In the genomic region with DNA sequence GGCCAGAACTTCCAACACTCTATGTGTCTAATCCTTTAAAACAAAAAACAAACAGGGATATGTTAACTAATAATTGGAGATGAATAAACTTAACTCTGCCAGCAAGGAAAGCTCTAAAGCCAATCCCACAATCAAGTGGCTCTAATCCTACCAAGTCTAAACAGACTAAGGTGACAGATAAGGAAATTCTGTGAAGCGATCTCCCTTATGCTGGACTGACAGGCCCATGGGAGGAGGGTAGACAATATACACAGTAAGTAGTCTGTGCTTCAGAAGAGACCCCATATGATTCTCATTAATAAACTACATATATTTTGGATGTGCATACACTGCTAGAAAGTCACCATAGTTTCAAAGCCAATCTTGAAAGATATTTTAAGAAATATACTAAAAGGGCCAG, we compare ENCODE assay signal across 36 cellular contexts. TPM values are rescaled to one million over a fixed set of nuclear protein-coding genes. Genes with fewer than 3 reads are reported as not detected.
"Had no signal": no experiment of that assay in that cellular context is flagged by ENCODE, and none has a peak within 500 bp of the region (broad histone marks: within the 10 kb centered on the region; RNA-seq: fewer than 3 reads in every experiment).

No MANE protein-coding gene starts in this region.

- H3K27ac Mint-ChIP-seq: activated CD4-positive, alpha-beta memory T cell treated with anti-CD3 and anti-CD28 coated beads for 36 hours; activated CD4-positive, alpha-beta T cell treated with anti-CD3 and anti-CD28 coated beads, Interleukin-2, amount 10 ng/mL, durations not matched to agents 24 days and 14 days; activated T-helper 17 cell treated with anti-CD3 and anti-CD28 coated beads, Interleukin-2, amount 50 U/mL, for 72 hours; progenitor cell of endocrine pancreas; stimulated activated effector memory CD8-positive, alpha-beta T cell treated with anti-CD3 and anti-CD28 coated beads, Interleukin-12 subunit alpha, Interleukin-12 subunit beta, amount 100 ng/mL, for 72 hours; stimulated activated naive CD8-positive, alpha-beta T cell treated with anti-CD3 and anti-CD28 coated beads, Interleukin-15, Interleukin-2, amounts not matched to agents 100 ng/mL and 50 ng/mL, for 24 hours; T-helper 1 cell treated with Interleukin-12 subunit alpha and Interleukin-12 subunit beta and Interleukin-4 antibody, amounts not matched to agents 30 μg/mL and 1 μg/mL, for 36 hours had no signal

- H3K27ac ChIP-seq: brain microvascular endothelial cell, coronary artery, dorsolateral prefrontal cortex, gastroesophageal sphincter, lower lobe of right lung, ovary, skin epidermis, thoracic aorta had no signal

- H3K4me3 ChIP-seq: coronary artery, dorsolateral prefrontal cortex, gastroesophageal sphincter, lower lobe of right lung, ovary, skin epidermis, thoracic aorta had no signal

- ATAC-seq: activated T-helper 17 cell treated with anti-CD3 and anti-CD28 coated beads, Interleukin-2, amount 50 U/mL, for 72 hours; gastroesophageal sphincter; lower lobe of right lung; sciatic nerve; stimulated activated effector memory CD8-positive, alpha-beta T cell treated with anti-CD3 and anti-CD28 coated beads, Interleukin-12 subunit alpha, Interleukin-12 subunit beta, amount 100 ng/mL, for 72 hours had no signal

- H3K27me3 ChIP-seq: brain microvascular endothelial cell, dorsolateral prefrontal cortex, gastroesophageal sphincter, ovary had no signal

- H3K27me3 Mint-ChIP-seq: activated CD4-positive, alpha-beta memory T cell treated with anti-CD3 and anti-CD28 coated beads for 36 hours; activated CD4-positive, alpha-beta T cell treated with anti-CD3 and anti-CD28 coated beads, Interleukin-2, amount 10 ng/mL, durations not matched to agents 24 days and 14 days; activated T-helper 17 cell treated with anti-CD3 and anti-CD28 coated beads, Interleukin-2, amount 50 U/mL, for 72 hours; progenitor cell of endocrine pancreas; stimulated activated naive CD8-positive, alpha-beta T cell treated with anti-CD3 and anti-CD28 coated beads, Interleukin-15, Interleukin-2, amounts not matched to agents 100 ng/mL and 50 ng/mL, for 24 hours had no signal

- H3K36me3 ChIP-seq: brain microvascular endothelial cell, gastroesophageal sphincter, lower lobe of right lung, ovary, thoracic aorta had no signal

- H3K36me3 Mint-ChIP-seq: stimulated activated effector memory CD8-positive, alpha-beta T cell treated with anti-CD3 and anti-CD28 coated beads, Interleukin-12 subunit alpha, Interleukin-12 subunit beta, amount 100 ng/mL, for 72 hours had no signal

- H3K4me3 Mint-ChIP-seq: activated CD4-positive, alpha-beta memory T cell treated with anti-CD3 and anti-CD28 coated beads for 36 hours; activated CD4-positive, alpha-beta T cell treated with anti-CD3 and anti-CD28 coated beads, Interleukin-2, amount 10 ng/mL, durations not matched to agents 24 days and 14 days; activated T-helper 17 cell treated with anti-CD3 and anti-CD28 coated beads, Interleukin-2, amount 50 U/mL, for 72 hours; immature natural killer cell; stimulated activated effector memory CD8-positive, alpha-beta T cell treated with anti-CD3 and anti-CD28 coated beads, Interleukin-12 subunit alpha, Interleukin-12 subunit beta, amount 100 ng/mL, for 72 hours; stimulated activated naive CD8-positive, alpha-beta T cell treated with anti-CD3 and anti-CD28 coated beads, Interleukin-15, Interleukin-2, amounts not matched to agents 100 ng/mL and 50 ng/mL, for 24 hours; T-helper 1 cell treated with Interleukin-12 subunit alpha and Interleukin-12 subunit beta and Interleukin-4 antibody, amounts not matched to agents 30 μg/mL and 1 μg/mL, for 36 hours had no signal

- H3K9me3 Mint-ChIP-seq: activated CD4-positive, alpha-beta T cell treated with anti-CD3 and anti-CD28 coated beads, Interleukin-2, amount 10 ng/mL, durations not matched to agents 24 days and 14 days; activated T-helper 17 cell treated with anti-CD3 and anti-CD28 coated beads, Interleukin-2, amount 50 U/mL, for 72 hours; immature natural killer cell; stimulated activated effector memory CD8-positive, alpha-beta T cell treated with anti-CD3 and anti-CD28 coated beads, Interleukin-12 subunit alpha, Interleukin-12 subunit beta, amount 100 ng/mL, for 72 hours; stimulated activated naive CD8-positive, alpha-beta T cell treated with anti-CD3 and anti-CD28 coated beads, Interleukin-15, Interleukin-2, amounts not matched to agents 100 ng/mL and 50 ng/mL, for 24 hours; T-helper 1 cell treated with Interleukin-12 subunit alpha and Interleukin-12 subunit beta and Interleukin-4 antibody, amounts not matched to agents 30 μg/mL and 1 μg/mL, for 36 hours had no signal

- H3K9me3 ChIP-seq: gastroesophageal sphincter, lower lobe of right lung, ovary, thoracic aorta had no signal

- DNase-seq: activated CD4-positive, alpha-beta memory T cell treated with anti-CD3 and anti-CD28 coated beads for 36 hours; activated CD4-positive, alpha-beta T cell treated with anti-CD3 and anti-CD28 coated beads, Interleukin-2, amount 10 ng/mL, durations not matched to agents 24 days and 14 days; activated CD8-positive, alpha-beta memory T cell treated with anti-CD3 and anti-CD28 coated beads, Interleukin-2, amount 50 U/mL, for 4 hours; activated gamma-delta T cell treated with Interleukin-2 at 50 U/mL for 16 hours; activated naive CD4-positive, alpha-beta T cell treated with anti-CD3 and anti-CD28 coated beads, Interleukin-2, amount 50 U/mL, for 16 hours; activated T-cell treated with anti-CD3 and anti-CD28 coated beads, Interleukin-2, amount 50 U/mL, for 1 hour; amniotic stem cell; brain microvascular endothelial cell; dorsolateral prefrontal cortex; effector memory CD4-positive, alpha-beta T cell; hypothalamus; immature natural killer cell; kidney; lower lobe of right lung; mesendoderm; ovary; retina; stimulated activated CD4-positive, alpha-beta T cell treated with anti-CD3 and anti-CD28 coated beads, Interleukin-4, amount 100 ng/mL, for 24 hours; SW 1271; T1000; trophoblast cell had no signal

RNA-seq across cellular contexts. Expression of a gene that starts 16.7 kb away (rescaled TPM):
- total RNA-seq: astrocyte, fibroblast of lung, fibroblast of villous mesenchyme, myocyte, sciatic nerve, subcutaneous adipose tissue had no signal
